Comparison of ENCODE assay signal across 12 cellular contexts in genomic region chr2:216632321-216632951, GRCh38. TPM values are rescaled to one million over a fixed set of nuclear protein-coding genes. Genes with fewer than 3 reads are reported as not detected.
DNase-seq lines count a peak whose midpoint lies in the region; ATAC-seq, FAIRE-seq and TF ChIP-seq lines count a peak whose summit lies in the region.
"Had no signal": no experiment of that assay in that cellular context is flagged by ENCODE, and none has a peak within 500 bp of the region (broad histone marks: within the 10 kb centered on the region; RNA-seq: fewer than 3 reads in every experiment).

No MANE protein-coding gene starts in this region.

- peak overlapping the region; percentile 71; the same call in 1 of the 2 replicates for H2AFZ ChIP-seq in PC-3 (ENCODE audit: low read length)

- H3K9me3 Mint-ChIP-seq in progenitor cell of endocrine pancreas (ENCODE audit: low read depth) = no peaks in the 10 kb centered on the region

- no peak overlapping the region for H3K9ac ChIP-seq in PC-3 (ENCODE audit: low read length)

- H3K4me1 ChIP-seq in PC-3 (ENCODE audit: insufficient read depth, low read length) = peaks cover 29% of the 10 kb centered on the region
- H3K4me1 ChIP-seq in esophagus squamous epithelium = peaks cover 23 to 46% (median 23%) of the 10 kb centered on the region in 3 donors
- H3K4me1 ChIP-seq in foreskin keratinocyte = peaks cover 4% of the 10 kb centered on the region

- H3K9me2 ChIP-seq in PC-3 (replicated peaks; ENCODE audit: low read length) = no peaks in the 10 kb centered on the region

- ATAC-seq in PC-3 (no peak), foreskin keratinocyte (no peak)

- CTCF ChIA-PET in PC-3 (lab: Charles Lee) = no interaction called here

- H3K4me3 ChIP-seq in PC-3 (ENCODE audit: low read length) = peak overlapping the region; percentile 62
- peak overlapping the region in 3 of 4 donors; percentile 66 to 76 (median 76) for H3K4me3 ChIP-seq in esophagus squamous epithelium

- H3F3A ChIP-seq in PC-3 (ENCODE audit: low read length, unreplicated experiment) = no peaks in the 10 kb centered on the region

- H3K27me3 Mint-ChIP-seq in progenitor cell of endocrine pancreas = no peaks in the 10 kb centered on the region

- peak overlapping the region; percentile 97 for H3K27ac Mint-ChIP-seq in progenitor cell of endocrine pancreas

- H3K36me3 ChIP-seq in PC-3 (ENCODE audit: low read depth, low read length) (no peaks in the 10 kb centered on the region), esophagus squamous epithelium (no peaks in the 10 kb centered on the region)
- H3K36me3 ChIP-seq: suprapubic skin had no signal

- peaks cover 28% of the 10 kb centered on the region for H3K79me2 ChIP-seq in PC-3 (ENCODE audit: low read length)

- no peaks in the 10 kb centered on the region for H4K20me1 ChIP-seq in PC-3 (ENCODE audit: low read length)

- H3K27ac ChIP-seq in PC-3 (ENCODE audit: low read length) = no peak overlapping the region
- H3K27ac ChIP-seq in esophagus squamous epithelium = peak overlapping the region in 1 of 4 donors; percentile 89
- H3K27ac ChIP-seq in foreskin keratinocyte = no peak overlapping the region
- H3K27ac ChIP-seq: suprapubic skin had no signal

- H3K27me3 ChIP-seq in PC-3 (ENCODE audit: low read length) (peaks cover 9% of the 10 kb centered on the region), esophagus squamous epithelium (peaks cover 0 to 34% (median 0%) of the 10 kb centered on the region in 4 donors), foreskin keratinocyte (peaks cover 44% of the 10 kb centered on the region)

- WGBS in esophagus squamous epithelium, 2 donors = 63 to 75% methylated on average over 9 to 12 of the region's 13 CpGs

- H3K4me2 ChIP-seq in PC-3 (ENCODE audit: low read length) = peak overlapping the region; percentile 85

- DNase-seq in GM12891 (ENCODE audit: insufficient read length, low spot score) = no peak
- peak; percentile 27 for DNase-seq in PC-3
- DNase-seq in esophagus squamous epithelium (lab: John Stamatoyannopoulos, UW) = no peak
- DNase-seq in progenitor cell of endocrine pancreas (ENCODE audit: low spot score, unreplicated experiment) = no peak
- no peak for DNase-seq in DMS153 treated with DMSO at 0.1 percent for 48 hours (lab: John Stamatoyannopoulos, UW; ENCODE audit: unreplicated experiment)
- no peak for DNase-seq in NCI-H2107 treated with DMSO at 0.1 percent for 48 hours (lab: John Stamatoyannopoulos, UW; ENCODE audit: unreplicated experiment)
- no peak for DNase-seq in foreskin keratinocyte
- DNase-seq in NCI-H1694 (lab: John Stamatoyannopoulos, UW) = no peak
- DNase-seq: activated CD4-positive, CD25-positive, alpha-beta regulatory T cell treated with anti-CD3 and anti-CD28 coated beads, Interleukin-2, amount 50 U/mL, for 72 hours had no signal

- TF ChIP-seq POLR2A in GM12891 (IDR thresholded peaks at IDR 0.05; ENCODE audit: low read depth, low read length) = no peak
- TF ChIP-seq POLR2A in esophagus squamous epithelium (IDR thresholded peaks at IDR 0.05) = no peak

- no TSS peak for BruUV-seq in PC-3 (replicated peaks; lab: Mats Ljungman, UMichigan)

- no peaks in the 10 kb centered on the region for H3K9me3 ChIP-seq in PC-3 (ENCODE audit: low read length)
- no peaks in the 10 kb centered on the region for H3K9me3 ChIP-seq in esophagus squamous epithelium
- H3K9me3 ChIP-seq: suprapubic skin had no signal

- peaks cover 3% of the 10 kb centered on the region for H3K36me3 Mint-ChIP-seq in progenitor cell of endocrine pancreas (ENCODE audit: insufficient read depth)

- H3K4me1 Mint-ChIP-seq in progenitor cell of endocrine pancreas (ENCODE audit: low read depth) = peaks cover 42% of the 10 kb centered on the region

- no peak for TF ChIP-seq CTCF in PC-3 (conservative IDR thresholded peaks at IDR 0.05; ENCODE audit: low read depth, low read length)
- TF ChIP-seq CTCF in esophagus squamous epithelium (IDR thresholded peaks at IDR 0.05) = no peak
- TF ChIP-seq CTCF in progenitor cell of endocrine pancreas (IDR thresholded peaks at IDR 0.05; ENCODE audit: unreplicated experiment) = no peak
- TF ChIP-seq CTCF in foreskin keratinocyte (conservative IDR thresholded peaks at IDR 0.05) = no peak

- FAIRE-seq in GM12891 (lab: Jason Lieb, UNC) = peak; percentile 13
- FAIRE-seq: endometrium, GM18507 had no signal

- intact Hi-C loops in PC-3 (cut with micrococcal nuclease) = no loop called here
- intact Hi-C loops in esophagus squamous epithelium (cut with DNase I) = no loop called here

- H3K4me3 Mint-ChIP-seq in progenitor cell of endocrine pancreas (ENCODE audit: low read depth) = peak overlapping the region; percentile 91

- POLR2A ChIA-PET in PC-3 (lab: Charles Lee; ENCODE audit: unreplicated experiment) = no interaction called here

TF ChIP-seq in GM12891, 5 proteins besides CTCF, POLR2A, EP300 and RAD21:
- TF ChIP-seq SPI1 (IDR thresholded peaks at IDR 0.05; ENCODE audit: low read depth, low read length) (no peak), POU2F2 (IDR thresholded peaks at IDR 0.05; ENCODE audit: low read depth, low read length) (no peak), POLR2AphosphoS5 (IDR thresholded peaks at IDR 0.05; ENCODE audit: low read depth, low read length) (no peak), TAF1 (IDR thresholded peaks at IDR 0.05; ENCODE audit: low read depth, low read length) (no peak), PAX5 (IDR thresholded peaks at IDR 0.05; ENCODE audit: insufficient read depth, low read length, severe bottlenecking) (no peak)

RNA-seq across cellular contexts. Expression of gene IGFBP2, which starts 0.8 kb away (rescaled TPM):
- polyA plus RNA-seq in GM12891 (2012; ENCODE audit: low read depth, missing spikeins) = 53.3 TPM
- total RNA-seq in PC-3 (2014; rRNA removed) (174 and 183 TPM in 2 replicates), esophagus squamous epithelium (100 to 1,000 TPM; 113 to 207 (median 167) TPM), progenitor cell of endocrine pancreas (249 and 274 TPM in 2 replicates), foreskin keratinocyte (33.9 and 46.8 TPM in 2 replicates)
- polyA plus RNA-seq in foreskin keratinocyte = 41.4 and 55.5 TPM in 2 replicates
